In genomic region chr2:8587920-8588830, GRCh38 we compare ENCODE assay signal across 19 cellular contexts.
A peak's percentile ranks its signal among the peaks of the same experiment; 100 is the strongest.
DNase-seq lines count a peak whose midpoint lies in the region; ATAC-seq and TF ChIP-seq lines count a peak whose summit lies in the region.
"Had no signal": no experiment of that assay in that cellular context is flagged by ENCODE, and none has a peak within 500 bp of the region (broad histone marks: within the 10 kb centered on the region; RNA-seq: fewer than 3 reads in every experiment).

No MANE protein-coding gene starts in this region.

- no peak overlapping the region for H3K4me3 ChIP-seq in BLaER1
- no peak overlapping the region for H3K4me3 ChIP-seq in DND-41 (ENCODE audit: low read depth in 1 of 2, low read length in 2 of 2)
- no peak overlapping the region for H3K4me3 ChIP-seq in osteoblast (ENCODE audit: insufficient read depth, low read length)
- H3K4me3 ChIP-seq: body of pancreas, coronary artery, GM23248, left ventricle myocardium inferior, testis had no signal

- H4K20me1 ChIP-seq in BLaER1 (no peaks in the 10 kb centered on the region), DND-41 (ENCODE audit: insufficient read depth, low read length) (no peaks in the 10 kb centered on the region), osteoblast (ENCODE audit: insufficient read depth, low read length) (no peaks in the 10 kb centered on the region)

- H3K4me3 Mint-ChIP-seq in effector memory CD8-positive, alpha-beta T cell, result peak overlapping the region; percentile 81 to 82
- H3K4me3 Mint-ChIP-seq: activated naive CD8-positive, alpha-beta T cell; CD4-positive, alpha-beta T cell had no signal

- H3K27me3 Mint-ChIP-seq in effector memory CD8-positive, alpha-beta T cell, result peaks cover 0 to 12% of the 10 kb centered on the region in 2 donors

- no peaks in the 10 kb centered on the region for H3K9me3 Mint-ChIP-seq in effector memory CD8-positive, alpha-beta T cell
- H3K9me3 Mint-ChIP-seq: activated CD4-positive, alpha-beta T cell treated with anti-CD3 and anti-CD28 coated beads, Interleukin-2, amount 10 ng/mL, durations not matched to agents 24 days and 14 days; CD4-positive, alpha-beta T cell had no signal

- DNase-seq in DND-41, result no peak
- peak; percentile 20 to 27 (median 20) for DNase-seq in effector memory CD8-positive, alpha-beta T cell
- DNase-seq in osteoblast (ENCODE audit: insufficient read length, low spot score, missing footprints), result peak; percentile 83
- DNase-seq in NCI-H82 treated with DMSO at 0.1 percent for 48 hours (lab: John Stamatoyannopoulos, UW; ENCODE audit: unreplicated experiment), result no peak
- no peak for DNase-seq in stimulated activated CD4-positive, alpha-beta T cell treated with anti-CD3 and anti-CD28 coated beads, Interleukin-4, amount 100 ng/mL, for 24 hours
- DNase-seq: activated CD4-positive, alpha-beta T cell treated with anti-CD3 and anti-CD28 coated beads, Interleukin-2, amount 10 ng/mL, durations not matched to agents 24 days and 14 days; body of pancreas; GM23248; left ventricle myocardium inferior; NCI-H146; NCI-H2171 treated with DMSO at 0.1 percent for 48 hours; NCI-H526 treated with DMSO at 0.1 percent for 48 hours; stimulated activated CD8-positive, alpha-beta memory T cell treated with anti-CD3 and anti-CD28 coated beads, Interleukin-4, amount 100 ng/mL, for 48 hours; testis had no signal

- H3K36me3 Mint-ChIP-seq in effector memory CD8-positive, alpha-beta T cell (ENCODE audit: insufficient read depth), result no peaks in the 10 kb centered on the region
- H3K36me3 Mint-ChIP-seq: activated naive CD8-positive, alpha-beta T cell had no signal

- H3K4me1 ChIP-seq in BLaER1 (peaks cover 57% of the 10 kb centered on the region), DND-41 (ENCODE audit: insufficient read depth, low read length) (no peaks in the 10 kb centered on the region), osteoblast (ENCODE audit: insufficient read depth, low read length) (no peaks in the 10 kb centered on the region)
- H3K4me1 ChIP-seq: testis had no signal

- 0 out of 3 replicates have a peak, but pooled peaks have one; percentile 27 for ATAC-seq in DND-41 (ENCODE audit: insufficient read depth, low read depth)
- ATAC-seq in effector memory CD8-positive, alpha-beta T cell (replicated peaks), result peak; percentile 77
- no peak for ATAC-seq in HG02840 (IDR thresholded peaks at IDR 0.05; ENCODE audit: low FRiP score, unreplicated experiment)
- ATAC-seq: body of pancreas had no signal

- TF ChIP-seq CTCF in DND-41 (IDR thresholded peaks at IDR 0.05; ENCODE audit: borderline replicate concordance, extremely low read depth, low read length, poor library complexity, severe bottlenecking), result no peak
- TF ChIP-seq CTCF in osteoblast (IDR thresholded peaks at IDR 0.05; ENCODE audit: extremely low read depth, low read depth, low read length), result no peak

- no peaks in the 10 kb centered on the region for H3K36me3 ChIP-seq in BLaER1
- no peaks in the 10 kb centered on the region for H3K36me3 ChIP-seq in DND-41 (ENCODE audit: insufficient read depth, low read length)
- no peaks in the 10 kb centered on the region for H3K36me3 ChIP-seq in osteoblast (ENCODE audit: insufficient read depth, low read length)
- H3K36me3 ChIP-seq: left ventricle myocardium inferior had no signal

- H3K27me3 ChIP-seq in BLaER1 (no peaks in the 10 kb centered on the region), DND-41 (ENCODE audit: insufficient read depth, low read length, poor library complexity) (no peaks in the 10 kb centered on the region), osteoblast (ENCODE audit: insufficient read depth, low read length) (peaks cover 6% of the 10 kb centered on the region)
- H3K27me3 ChIP-seq: body of pancreas, testis had no signal

- peak overlapping the region; percentile 60 to 78 for H3K27ac Mint-ChIP-seq in effector memory CD8-positive, alpha-beta T cell
- H3K27ac Mint-ChIP-seq: activated CD4-positive, alpha-beta T cell treated with anti-CD3 and anti-CD28 coated beads, Interleukin-2, amount 10 ng/mL, durations not matched to agents 24 days and 14 days; activated naive CD8-positive, alpha-beta T cell; CD4-positive, alpha-beta T cell had no signal

- H3K79me2 ChIP-seq in DND-41 (ENCODE audit: insufficient read depth, low read length) (no peaks in the 10 kb centered on the region), osteoblast (ENCODE audit: insufficient read depth, low read length) (no peaks in the 10 kb centered on the region)

- H3K9ac ChIP-seq in BLaER1 (no peak overlapping the region), DND-41 (ENCODE audit: low read depth, low read length) (no peak overlapping the region)
- H3K9ac ChIP-seq: GM23248 had no signal

- H3K4me2 ChIP-seq in BLaER1 (peak overlapping the region; percentile 4; the same call in 1 of the 2 replicates), DND-41 (ENCODE audit: insufficient read depth, low read length) (no peak overlapping the region), osteoblast (ENCODE audit: insufficient read depth, low read length) (no peak overlapping the region)

- peaks cover 29 to 32% of the 10 kb centered on the region in 2 donors for H3K4me1 Mint-ChIP-seq in effector memory CD8-positive, alpha-beta T cell (ENCODE audit: low read depth in 2 of 2)

- H3K9me3 ChIP-seq in BLaER1, result no peaks in the 10 kb centered on the region
- H3K9me3 ChIP-seq in DND-41 (ENCODE audit: insufficient read depth, low read length, severe bottlenecking), result no peaks in the 10 kb centered on the region
- H3K9me3 ChIP-seq in osteoblast (ENCODE audit: low read depth, low read length), result no peaks in the 10 kb centered on the region
- H3K9me3 ChIP-seq: body of pancreas, left ventricle myocardium inferior, testis had no signal

- H2AFZ ChIP-seq in DND-41 (ENCODE audit: low read depth, low read length) (no peak overlapping the region), osteoblast (ENCODE audit: low read length) (no peak overlapping the region)
- H2AFZ ChIP-seq: GM23248 had no signal

- H3K27ac ChIP-seq in BLaER1 (no peak overlapping the region), DND-41 (ENCODE audit: low read length) (no peak overlapping the region), osteoblast (ENCODE audit: low read depth, low read length) (no peak overlapping the region)
- H3K27ac ChIP-seq: body of pancreas, coronary artery, GM23248, left ventricle myocardium inferior, testis had no signal

Comparison
In these comparisons a context has a peak if more than half of its experiments do, and no peak if none do; other contexts are left out.
1. DNase-seq: peak in effector memory CD8-positive, alpha-beta T cell (3 of 3) and osteoblast (single experiment); none in DND-41 (single experiment), NCI-H82 treated with DMSO at 0.1 percent for 48 hours (single experiment) and stimulated activated CD4-positive, alpha-beta T cell treated with anti-CD3 and anti-CD28 coated beads, Interleukin-4, amount 100 ng/mL, for 24 hours (single experiment).